In genomic region chr1:48530727-48531351, GRCh38 we compare ENCODE assay signal across 8 cellular contexts. TPM values are rescaled to one million over a fixed set of nuclear protein-coding genes. Genes with fewer than 3 reads are reported as not detected.
A peak's percentile ranks its signal among the peaks of the same experiment; 100 is the strongest.
DNase-seq lines count a peak whose midpoint lies in the region; ATAC-seq and TF ChIP-seq lines count a peak whose summit lies in the region.

No MANE protein-coding gene starts in this region.

- TF ChIP-seq CTCF in GM12872 (IDR thresholded peaks at IDR 0.05; ENCODE audit: insufficient read depth, low read depth, low read length) (peak; percentile 87), hepatocyte (IDR thresholded peaks at IDR 0.05; ENCODE audit: poor library complexity) (peak; percentile 89)

- peak; percentile 86 for ATAC-seq in HG02938 (IDR thresholded peaks at IDR 0.05; ENCODE audit: unreplicated experiment)
- ATAC-seq in GM21576 (IDR thresholded peaks at IDR 0.05; ENCODE audit: unreplicated experiment): no peak

- no peaks in the 10 kb centered on the region for H3K36me3 ChIP-seq in hepatocyte (replicated peaks; ENCODE audit: insufficient read depth, low read depth)

- peaks cover 14% of the 10 kb centered on the region for H3K4me1 ChIP-seq in hepatocyte (ENCODE audit: insufficient read depth)

- no peak overlapping the region for H3K4me3 ChIP-seq in hepatocyte

- no peaks in the 10 kb centered on the region for H3K36me3 Mint-ChIP-seq in activated T-cell treated with anti-CD3 and anti-CD28 coated beads, Interleukin-2, amount 50 U/mL, for 24 hours (ENCODE audit: low read depth)

- H3K9me2 ChIP-seq in hepatocyte (replicated peaks; ENCODE audit: insufficient read depth): no peaks in the 10 kb centered on the region

- DNase-seq in ACHN (peak; percentile 67), NCI-H2029 treated with DMSO at 0.1 percent for 48 hours (lab: John Stamatoyannopoulos, UW) (peak; percentile 89), hepatocyte (ENCODE audit: low spot score) (peak; percentile 93)
- peak; percentile 37 for DNase-seq in activated T-cell treated with anti-CD3 and anti-CD28 coated beads, Interleukin-2, amount 50 U/mL, for 24 hours
- DNase-seq in stimulated activated CD4-positive, alpha-beta T cell treated with anti-CD3 and anti-CD28 coated beads, Interleukin-15, amount 100 ng/mL, for 24 hours: peak; percentile 62

- peaks cover 50% of the 10 kb centered on the region for H3K27me3 Mint-ChIP-seq in activated T-cell treated with anti-CD3 and anti-CD28 coated beads, Interleukin-2, amount 50 U/mL, for 24 hours

- H3K27me3 ChIP-seq in hepatocyte: peaks cover 25% of the 10 kb centered on the region

- no peak overlapping the region for H3K27ac ChIP-seq in hepatocyte

- no peak overlapping the region for H3K4me3 Mint-ChIP-seq in activated T-cell treated with anti-CD3 and anti-CD28 coated beads, Interleukin-2, amount 50 U/mL, for 24 hours

- no peaks in the 10 kb centered on the region for H3K4me1 Mint-ChIP-seq in activated T-cell treated with anti-CD3 and anti-CD28 coated beads, Interleukin-2, amount 50 U/mL, for 24 hours (ENCODE audit: low read depth)

- H3K79me2 ChIP-seq in hepatocyte: no peaks in the 10 kb centered on the region

- H3K4me2 ChIP-seq in hepatocyte: no peak overlapping the region

- 4% methylated on average over 2 of the region's 2 CpGs for WGBS in hepatocyte (ENCODE audit: low lambda C conversion rate, missing lambda C conversion rate)

- H4K20me1 ChIP-seq in hepatocyte (ENCODE audit: insufficient read depth, poor library complexity, severe bottlenecking): no peaks in the 10 kb centered on the region

- in situ Hi-C loops in ACHN (cut with HindIII; ENCODE audit: low pct_ligation_motif_present, low pct_unique_long_range_greater_than_20kb, low sequenced_read_pairs): no loop called here

- no peak overlapping the region for H2AFZ ChIP-seq in hepatocyte

- no peak overlapping the region for H3K27ac Mint-ChIP-seq in activated T-cell treated with anti-CD3 and anti-CD28 coated beads, Interleukin-2, amount 50 U/mL, for 24 hours

- no peaks in the 10 kb centered on the region for H3K9me3 ChIP-seq in hepatocyte (ENCODE audit: low read depth)

- H3K9me3 Mint-ChIP-seq in activated T-cell treated with anti-CD3 and anti-CD28 coated beads, Interleukin-2, amount 50 U/mL, for 24 hours: no peaks in the 10 kb centered on the region

RNA-seq across cellular contexts. Expression of gene SPATA6, which starts 58.8 kb away (rescaled TPM):
- 4.5 and 5.5 TPM in 2 replicates for total RNA-seq in hepatocyte
- polyA plus RNA-seq in hepatocyte: 3.4 and 4.3 TPM in 2 replicates

Comparison
In these comparisons a context has a peak if more than half of its experiments do, and no peak if none do; other contexts are left out.
1. DNase-seq: peak in every context shown above with its lines; median percentile 93 in hepatocyte; 89 in NCI-H2029 treated with DMSO at 0.1 percent for 48 hours; 67 in ACHN; 62 in stimulated activated CD4-positive, alpha-beta T cell treated with anti-CD3 and anti-CD28 coated beads, Interleukin-15, amount 100 ng/mL, for 24 hours; 37 in activated T-cell treated with anti-CD3 and anti-CD28 coated beads, Interleukin-2, amount 50 U/mL, for 24 hours.